ENCODE assay signal across 23 cellular contexts in genomic region chr6:131524695-131525336, GRCh38. TPM values are rescaled to one million over a fixed set of nuclear protein-coding genes. Genes with fewer than 3 reads are reported as not detected.
DNase-seq lines count a peak whose midpoint lies in the region; ATAC-seq lines count a peak whose summit lies in the region.
"Had no signal": no experiment of that assay in that cellular context is flagged by ENCODE, and none has a peak within 500 bp of the region (broad histone marks: within the 10 kb centered on the region; RNA-seq: fewer than 3 reads in every experiment).

No MANE protein-coding gene starts in this region.

- peaks cover 20% of the 10 kb centered on the region for H3K4me1 Mint-ChIP-seq in activated CD4-positive, alpha-beta T cell treated with anti-CD3 and anti-CD28 coated beads for 36 hours
- H3K4me1 Mint-ChIP-seq in stimulated activated naive CD8-positive, alpha-beta T cell treated with anti-CD3 and anti-CD28 coated beads, Interleukin-15, Interleukin-2, amounts not matched to agents 100 ng/mL and 50 ng/mL, for 24 hours (ENCODE audit: low read depth), result peaks cover 35% of the 10 kb centered on the region
- H3K4me1 Mint-ChIP-seq in stimulated activated naive CD8-positive, alpha-beta T cell treated with anti-CD3 and anti-CD28 coated beads, Interleukin-15, amount 100 ng/mL, for 72 hours, result peaks cover 25% of the 10 kb centered on the region
- H3K4me1 Mint-ChIP-seq: memory B cell had no signal

- no peak overlapping the region for H3K27ac Mint-ChIP-seq in activated CD4-positive, alpha-beta T cell treated with anti-CD3 and anti-CD28 coated beads for 36 hours
- no peak overlapping the region for H3K27ac Mint-ChIP-seq in stimulated activated naive CD8-positive, alpha-beta T cell treated with anti-CD3 and anti-CD28 coated beads, Interleukin-15, Interleukin-2, amounts not matched to agents 100 ng/mL and 50 ng/mL, for 24 hours
- H3K27ac Mint-ChIP-seq in stimulated activated naive CD8-positive, alpha-beta T cell treated with anti-CD3 and anti-CD28 coated beads, Interleukin-15, amount 100 ng/mL, for 72 hours, result no peak overlapping the region
- H3K27ac Mint-ChIP-seq: memory B cell had no signal

- ATAC-seq in activated CD4-positive, alpha-beta T cell treated with anti-CD3 and anti-CD28 coated beads for 36 hours, result no peak
- ATAC-seq in stimulated activated naive CD8-positive, alpha-beta T cell treated with anti-CD3 and anti-CD28 coated beads, Interleukin-15, Interleukin-2, amounts not matched to agents 100 U/mL and 50 U/mL, for 24 hours, result no peak
- ATAC-seq in stimulated activated naive CD8-positive, alpha-beta T cell treated with anti-CD3 and anti-CD28 coated beads, Interleukin-15, amount 100 ng/mL, for 72 hours, result peak; percentile 48
- ATAC-seq in GM21367 (IDR thresholded peaks at IDR 0.05; ENCODE audit: unreplicated experiment), result no peak
- ATAC-seq: body of pancreas, heart right ventricle, left cardiac atrium, Panc1 had no signal

- H3K9me3 Mint-ChIP-seq in activated CD4-positive, alpha-beta T cell treated with anti-CD3 and anti-CD28 coated beads for 36 hours (ENCODE audit: low read depth), result no peaks in the 10 kb centered on the region
- no peaks in the 10 kb centered on the region for H3K9me3 Mint-ChIP-seq in stimulated activated naive CD8-positive, alpha-beta T cell treated with anti-CD3 and anti-CD28 coated beads, Interleukin-15, Interleukin-2, amounts not matched to agents 100 ng/mL and 50 ng/mL, for 24 hours
- no peaks in the 10 kb centered on the region for H3K9me3 Mint-ChIP-seq in stimulated activated naive CD8-positive, alpha-beta T cell treated with anti-CD3 and anti-CD28 coated beads, Interleukin-15, amount 100 ng/mL, for 72 hours

- no peaks in the 10 kb centered on the region for H3K36me3 Mint-ChIP-seq in activated CD4-positive, alpha-beta T cell treated with anti-CD3 and anti-CD28 coated beads for 36 hours (ENCODE audit: low read depth)
- H3K36me3 Mint-ChIP-seq in stimulated activated naive CD8-positive, alpha-beta T cell treated with anti-CD3 and anti-CD28 coated beads, Interleukin-15, Interleukin-2, amounts not matched to agents 100 ng/mL and 50 ng/mL, for 24 hours (ENCODE audit: low read depth), result no peaks in the 10 kb centered on the region

- peak; percentile 18 for DNase-seq in activated CD4-positive, alpha-beta T cell treated with anti-CD3 and anti-CD28 coated beads for 36 hours
- DNase-seq in activated CD4-positive, alpha-beta T cell treated with anti-CD3 and anti-CD28 coated beads, Interleukin-2, amount 50 U/mL, for 4 hours, result no peak
- DNase-seq in stimulated activated naive CD8-positive, alpha-beta T cell treated with anti-CD3 and anti-CD28 coated beads, Interleukin-15, Interleukin-2, amounts not matched to agents 100 U/mL and 50 U/mL, for 24 hours, result no peak
- DNase-seq in central memory CD4-positive, alpha-beta T cell, result peak; percentile 32
- peak in 1 of 2 donors; percentile 30 for DNase-seq in stimulated activated naive CD8-positive, alpha-beta T cell treated with anti-CD3 and anti-CD28 coated beads, Interleukin-15, amount 100 ng/mL, for 72 hours
- no peak for DNase-seq in NCI-H1092 (lab: John Stamatoyannopoulos, UW)
- DNase-seq: body of pancreas; effector CD8-positive, alpha-beta T cell; foreskin fibroblast; GDM1; H7; heart right ventricle; Karpas-422; left cardiac atrium; NCI-H524 treated with DMSO at 0.1 percent for 48 hours; occipital lobe; stimulated activated CD4-positive, alpha-beta T cell treated with anti-CD3 and anti-CD28 coated beads, Interleukin-1b, Interleukin-23, amount 100 ng/mL, for 48 hours; testis had no signal

- POLR2A ChIA-PET in activated CD4-positive, alpha-beta T cell treated with anti-CD3 and anti-CD28 coated beads for 36 hours (lab: Charles Lee), result no interaction called here

- no peaks in the 10 kb centered on the region for H3K27me3 Mint-ChIP-seq in activated CD4-positive, alpha-beta T cell treated with anti-CD3 and anti-CD28 coated beads for 36 hours
- no peaks in the 10 kb centered on the region for H3K27me3 Mint-ChIP-seq in stimulated activated naive CD8-positive, alpha-beta T cell treated with anti-CD3 and anti-CD28 coated beads, Interleukin-15, Interleukin-2, amounts not matched to agents 100 ng/mL and 50 ng/mL, for 24 hours
- H3K27me3 Mint-ChIP-seq in stimulated activated naive CD8-positive, alpha-beta T cell treated with anti-CD3 and anti-CD28 coated beads, Interleukin-15, amount 100 ng/mL, for 72 hours, result no peaks in the 10 kb centered on the region

- intact Hi-C loops in activated CD4-positive, alpha-beta T cell treated with anti-CD3 and anti-CD28 coated beads for 36 hours (cut with DNase I, micrococcal nuclease), result no loop called here

- CTCF ChIA-PET in activated CD4-positive, alpha-beta T cell treated with anti-CD3 and anti-CD28 coated beads for 36 hours (lab: Charles Lee), result interaction anchor here (0.9 to 1.8 kb wide), 3 partner anchors 9 to 640 kb away, joined by 3 to 15 read pairs (median 4); no protein-coding TSS in a partner anchor

- H3K4me3 Mint-ChIP-seq in activated CD4-positive, alpha-beta T cell treated with anti-CD3 and anti-CD28 coated beads for 36 hours, result no peak overlapping the region
- H3K4me3 Mint-ChIP-seq in stimulated activated naive CD8-positive, alpha-beta T cell treated with anti-CD3 and anti-CD28 coated beads, Interleukin-15, Interleukin-2, amounts not matched to agents 100 ng/mL and 50 ng/mL, for 24 hours, result peak overlapping the region; percentile 21
- no peak overlapping the region for H3K4me3 Mint-ChIP-seq in stimulated activated naive CD8-positive, alpha-beta T cell treated with anti-CD3 and anti-CD28 coated beads, Interleukin-15, amount 100 ng/mL, for 72 hours
- H3K4me3 Mint-ChIP-seq: memory B cell had no signal

RNA-seq across cellular contexts. Expression of gene ARG1, which starts 48.2 kb away (rescaled TPM):
- not detected for total RNA-seq in activated CD4-positive, alpha-beta T cell treated with anti-CD3 and anti-CD28 coated beads for 36 hours
- total RNA-seq: A172, body of pancreas, H7, testis had no signal

Comparison
In these comparisons a context has a peak if more than half of its experiments do, and no peak if none do; other contexts are left out.
1. DNase-seq: peak in activated CD4-positive, alpha-beta T cell treated with anti-CD3 and anti-CD28 coated beads for 36 hours (single experiment) and central memory CD4-positive, alpha-beta T cell (single experiment); none in activated CD4-positive, alpha-beta T cell treated with anti-CD3 and anti-CD28 coated beads, Interleukin-2, amount 50 U/mL, for 4 hours (0 of 2), stimulated activated naive CD8-positive, alpha-beta T cell treated with anti-CD3 and anti-CD28 coated beads, Interleukin-15, Interleukin-2, amounts not matched to agents 100 U/mL and 50 U/mL, for 24 hours (single experiment) and NCI-H1092 (single experiment).